In the genomic region with DNA sequence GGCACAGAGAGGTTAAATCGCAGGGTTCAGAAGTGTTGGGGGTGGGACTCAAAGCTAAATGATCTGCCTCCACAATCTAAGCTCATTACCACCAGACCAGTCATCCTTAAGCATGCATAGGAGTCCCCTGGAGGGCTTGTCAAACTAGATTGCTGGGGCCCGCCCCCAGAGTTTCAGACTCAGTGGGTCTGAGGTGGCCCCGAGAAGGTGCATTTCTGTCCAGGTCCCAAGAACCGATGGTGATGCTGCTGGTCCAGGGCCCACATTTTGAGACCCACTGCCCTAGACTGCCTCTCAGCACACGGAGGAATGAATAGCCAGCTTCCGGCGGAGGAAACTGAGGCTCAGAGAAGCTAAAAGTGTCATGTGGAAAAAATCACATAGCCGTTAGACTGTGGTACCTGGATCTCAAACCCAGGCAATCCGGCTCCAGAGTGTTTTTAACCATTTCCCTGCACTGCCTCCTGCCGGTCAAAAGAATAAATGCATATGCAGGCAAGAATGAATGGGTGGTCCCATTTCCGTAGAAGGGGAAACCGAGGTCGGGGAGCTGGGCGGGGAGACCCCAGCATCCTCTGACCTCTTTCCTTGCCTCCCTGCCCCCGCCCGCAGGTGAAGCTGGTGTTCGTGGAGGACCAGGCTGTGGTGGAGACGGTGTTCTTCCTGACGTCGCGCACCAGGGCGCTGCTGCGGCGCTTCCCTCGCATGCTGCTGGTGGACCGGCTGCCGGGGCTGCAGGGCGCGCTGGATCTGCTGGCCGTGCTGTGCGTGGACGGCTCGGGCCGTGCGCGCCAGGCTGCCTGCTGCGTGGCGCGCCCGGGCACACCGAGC, we compare ENCODE assay signal across 2 cellular contexts.
TF ChIP-seq lines count a peak whose summit lies in the region.

No MANE protein-coding gene starts in this region.

TF ChIP-seq in K562, 482 proteins besides CTCF, POLR2A, EP300 and RAD21 (continued from another document and continues in another):
- TF ChIP-seq, protein P1, sequence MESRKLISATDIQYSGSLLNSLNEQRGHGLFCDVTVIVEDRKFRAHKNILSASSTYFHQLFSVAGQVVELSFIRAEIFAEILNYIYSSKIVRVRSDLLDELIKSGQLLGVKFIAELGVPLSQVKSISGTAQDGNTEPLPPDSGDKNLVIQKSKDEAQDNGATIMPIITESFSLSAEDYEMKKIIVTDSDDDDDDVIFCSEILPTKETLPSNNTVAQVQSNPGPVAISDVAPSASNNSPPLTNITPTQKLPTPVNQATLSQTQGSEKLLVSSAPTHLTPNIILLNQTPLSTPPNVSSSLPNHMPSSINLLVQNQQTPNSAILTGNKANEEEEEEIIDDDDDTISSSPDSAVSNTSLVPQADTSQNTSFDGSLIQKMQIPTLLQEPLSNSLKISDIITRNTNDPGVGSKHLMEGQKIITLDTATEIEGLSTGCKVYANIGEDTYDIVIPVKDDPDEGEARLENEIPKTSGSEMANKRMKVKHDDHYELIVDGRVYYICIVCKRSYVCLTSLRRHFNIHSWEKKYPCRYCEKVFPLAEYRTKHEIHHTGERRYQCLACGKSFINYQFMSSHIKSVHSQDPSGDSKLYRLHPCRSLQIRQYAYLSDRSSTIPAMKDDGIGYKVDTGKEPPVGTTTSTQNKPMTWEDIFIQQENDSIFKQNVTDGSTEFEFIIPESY (CRISPR knock-in tag; IDR thresholded peaks at IDR 0.05), result peak; percentile 75; the same call in 1 of the 2 replicates
- TF ChIP-seq RBM34 (IDR thresholded peaks at IDR 0.05; ENCODE audit: borderline replicate concordance, insufficient read depth, low read length) (no peak), NBN (IDR thresholded peaks at IDR 0.05; ENCODE audit: low read depth) (no peak), POLR3A (IDR thresholded peaks at IDR 0.05; ENCODE audit: borderline replicate concordance, extremely low read depth, insufficient read depth, insufficient read length) (no peak), SAFB (IDR thresholded peaks at IDR 0.05; ENCODE audit: borderline replicate concordance, low read depth, low read length) (no peak), THRB (CRISPR knock-in tag; conservative IDR thresholded peaks at IDR 0.05) (no peak), TSC22D4 (tag; IDR thresholded peaks at IDR 0.05) (no peak), CREM (IDR thresholded peaks at IDR 0.05; ENCODE audit: low read depth) (no peak), ZNF384 (IDR thresholded peaks at IDR 0.05; ENCODE audit: low read depth, low read length) (no peak), ZNF239 (CRISPR knock-in tag; IDR thresholded peaks at IDR 0.05) (no peak), MCM3 (IDR thresholded peaks at IDR 0.05) (no peak), RFX5 (IDR thresholded peaks at IDR 0.05; ENCODE audit: low read depth, low read length) (no peak), POLR2AphosphoS5 (IDR thresholded peaks at IDR 0.05; ENCODE audit: control insufficient read depth, insufficient read depth, low read depth, low read length) (no peak), ZFPM2 (CRISPR knock-in tag; IDR thresholded peaks at IDR 0.05) (no peak), SRSF9 (IDR thresholded peaks at IDR 0.05; ENCODE audit: borderline replicate concordance, low read depth, low read length) (no peak), SAFB2 (IDR thresholded peaks at IDR 0.05; ENCODE audit: borderline replicate concordance, low read depth, low read length, severe bottlenecking) (no peak)

TF ChIP-seq in neural cell, 6 proteins besides CTCF, POLR2A, EP300 and RAD21 (continued from another document):
- TF ChIP-seq REST (IDR thresholded peaks at IDR 0.05; ENCODE audit: borderline replicate concordance) (no peak), SMC3 (conservative IDR thresholded peaks at IDR 0.05; ENCODE audit: poor library complexity) (no peak), MXI1 (conservative IDR thresholded peaks at IDR 0.05; ENCODE audit: poor library complexity, severe bottlenecking) (no peak), TAF1 (IDR thresholded peaks at IDR 0.05; ENCODE audit: low read depth) (no peak)
